Comparison of ENCODE assay signal across 34 cellular contexts in genomic region chrX:8147216-8147615, GRCh38. TPM values are rescaled to one million over a fixed set of nuclear protein-coding genes. Genes with fewer than 3 reads are reported as not detected.
"Had no signal": no experiment of that assay in that cellular context is flagged by ENCODE, and none has a peak within 500 bp of the region (broad histone marks: within the 10 kb centered on the region; RNA-seq: fewer than 3 reads in every experiment).

No MANE protein-coding gene starts in this region.

- H3K9me3 ChIP-seq: ascending aorta, esophagus muscularis mucosa, testis, transverse colon had no signal

- H3K4me1 ChIP-seq: adrenal gland, ascending aorta, esophagus muscularis mucosa, gastrocnemius medialis, right lobe of liver, testis, transverse colon had no signal

- H3K4me3 ChIP-seq: adrenal gland, ascending aorta, esophagus muscularis mucosa, gastrocnemius medialis, right lobe of liver, skin epidermis, testis, transverse colon had no signal

- H3K27me3 ChIP-seq: adrenal gland, ascending aorta, esophagus muscularis mucosa, gastrocnemius medialis, right lobe of liver, testis, transverse colon had no signal

- H3K27ac ChIP-seq: adrenal gland, ascending aorta, esophagus muscularis mucosa, gastrocnemius medialis, right lobe of liver, skin epidermis, testis, transverse colon, WERI-Rb-1 had no signal

- DNase-seq: activated CD4-positive, alpha-beta memory T cell treated with anti-CD3 and anti-CD28 coated beads for 36 hours; activated CD4-positive, alpha-beta T cell treated with anti-CD3 and anti-CD28 coated beads, Interleukin-2, amount 10 ng/mL, durations not matched to agents 24 days and 14 days; activated CD8-positive, alpha-beta memory T cell treated with anti-CD3 and anti-CD28 coated beads, Interleukin-2, amount 50 U/mL, for 4 hours; activated effector memory CD4-positive, alpha-beta T cell treated with anti-CD3 and anti-CD28 coated beads, Interleukin-2, amount 50 U/mL, for 16 hours; activated naive CD4-positive, alpha-beta T cell treated with anti-CD3 and anti-CD28 coated beads for 36 hours; activated naive CD8-positive, alpha-beta T cell treated with anti-CD3 and anti-CD28 coated beads for 36 hours; activated T-cell treated with anti-CD3 and anti-CD28 coated beads, Interleukin-2, amount 50 U/mL, for 1 hour; adrenal gland; gastrocnemius medialis; glutamatergic neuron; islet precursor cell; left ventricle myocardium superior; midbrain; naive thymus-derived CD4-positive, alpha-beta T cell; occipital lobe; posterior cingulate gyrus; right lobe of liver; stimulated activated CD4-positive, alpha-beta T cell treated with anti-CD3 and anti-CD28 coated beads, Interleukin-12 subunit alpha, Interleukin-12 subunit beta, amount 100 ng/mL, for 4 hours; stimulated activated CD4-positive, alpha-beta T cell treated with anti-CD3 and anti-CD28 coated beads, Interleukin-4, amount 100 ng/mL, for 1 hour; stimulated activated naive CD8-positive, alpha-beta T cell treated with anti-CD3 and anti-CD28 coated beads, Interleukin-15, Interleukin-2, amounts not matched to agents 100 U/mL and 50 U/mL, for 24 hours; T-helper 17 cell; T1000; testis; transverse colon; WERI-Rb-1 had no signal

- ATAC-seq: activated CD4-positive, CD25-positive, alpha-beta regulatory T cell treated with anti-CD3 and anti-CD28 coated beads, Interleukin-2, amount 50 U/mL, for 24 hours; gastrocnemius medialis; left ventricle myocardium superior; naive thymus-derived CD4-positive, alpha-beta T cell; right lobe of liver; stimulated activated naive CD8-positive, alpha-beta T cell treated with anti-CD3 and anti-CD28 coated beads, Interleukin-15, Interleukin-2, amounts not matched to agents 100 U/mL and 50 U/mL, for 24 hours; T-helper 17 cell had no signal

- H3K36me3 ChIP-seq: adrenal gland, ascending aorta, esophagus muscularis mucosa, gastrocnemius medialis, right lobe of liver, transverse colon, WERI-Rb-1 had no signal

RNA-seq across cellular contexts. Expression of gene VCX2, which starts 23.9 kb away (rescaled TPM):
- total RNA-seq: activated CD4-positive, alpha-beta memory T cell treated with anti-CD3 and anti-CD28 coated beads for 36 hours; activated CD4-positive, alpha-beta T cell treated with anti-CD3 and anti-CD28 coated beads, Interleukin-2, amount 10 ng/mL, durations not matched to agents 24 days and 14 days; activated CD8-positive, alpha-beta memory T cell treated with anti-CD3 and anti-CD28 coated beads for 36 hours; activated naive CD4-positive, alpha-beta T cell treated with anti-CD3 and anti-CD28 coated beads for 36 hours; activated naive CD8-positive, alpha-beta T cell treated with anti-CD3 and anti-CD28 coated beads for 36 hours; activated T-helper 1 cell treated with anti-CD3 and anti-CD28 coated beads, Interleukin-12 subunit alpha, Interleukin-12 subunit beta, Interleukin-2, Interleukin-4 antibody, amounts not matched to agents 30 ng/mL and 10 ng/mL and 1 ng/mL, durations not matched to agents 14 hours and 24 hours and 36 hours; adrenal gland; ascending aorta; esophagus muscularis mucosa; gastrocnemius medialis; left ventricle myocardium superior; lung microvascular endothelial cell; naive thymus-derived CD4-positive, alpha-beta T cell; occipital lobe; right lobe of liver; T-helper 17 cell; transverse colon; urinary bladder had no signal
- polyA plus RNA-seq: adrenal gland; naive thymus-derived CD4-positive, alpha-beta T cell; neural cell; urinary bladder had no signal
